16 cellular contexts compared by ENCODE assay signal in the genomic region with DNA sequence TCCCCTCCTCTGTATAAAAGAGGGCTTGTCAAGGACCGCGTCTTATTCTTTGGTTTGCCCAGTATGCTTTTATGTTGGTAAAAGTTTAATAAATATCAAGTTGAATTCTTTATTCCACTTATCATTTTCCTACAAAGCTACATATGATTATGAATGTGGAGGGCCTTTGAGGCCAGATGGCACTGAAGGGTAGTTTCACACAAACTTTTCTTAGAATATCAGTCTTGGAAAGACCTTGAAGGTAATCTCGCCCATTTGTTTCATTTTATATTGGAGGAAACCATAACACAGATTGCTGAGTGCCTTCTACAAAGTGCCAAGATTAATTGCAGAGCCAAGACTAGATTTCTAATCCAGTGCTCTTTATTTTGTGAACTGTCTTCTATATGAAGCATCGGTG.
"Had no signal": no experiment of that assay in that cellular context is flagged by ENCODE, and none has a peak within 500 bp of the region (broad histone marks: within the 10 kb centered on the region; RNA-seq: fewer than 3 reads in every experiment).

No MANE protein-coding gene starts in this region.

- H3K9me3 Mint-ChIP-seq: activated naive CD4-positive, alpha-beta T cell treated with anti-CD3 and anti-CD28 coated beads for 36 hours had no signal

- H3K27me3 ChIP-seq: breast epithelium, dorsolateral prefrontal cortex, suprapubic skin, upper lobe of right lung had no signal

- DNase-seq: activated naive CD4-positive, alpha-beta T cell treated with anti-CD3 and anti-CD28 coated beads for 36 hours; activated T-cell treated with anti-CD3 and anti-CD28 coated beads, Interleukin-2, amount 50 U/mL, for 48 hours; amygdala; dorsolateral prefrontal cortex; kidney; left ventricle myocardium superior; mesendoderm; stimulated activated CD4-positive, alpha-beta T cell treated with anti-CD3 and anti-CD28 coated beads, Interleukin-2, amount 100 ng/mL, for 24 hours; stimulated activated naive CD4-positive, alpha-beta T cell; upper lobe of right lung had no signal

- H3K27ac ChIP-seq: breast epithelium, parathyroid adenoma, suprapubic skin, upper lobe of right lung had no signal

- H3K36me3 ChIP-seq: breast epithelium, suprapubic skin, upper lobe of right lung had no signal

- H3K4me3 ChIP-seq: breast epithelium, dorsolateral prefrontal cortex, suprapubic skin, upper lobe of right lung had no signal

- ATAC-seq: activated CD4-positive, CD25-positive, alpha-beta regulatory T cell treated with anti-CD3 and anti-CD28 coated beads, Interleukin-2, amount 50 U/mL, for 24 hours; esophagus mucosa; left ventricle myocardium superior; upper lobe of right lung had no signal

- H3K4me1 ChIP-seq: breast epithelium, parathyroid adenoma had no signal

- H3K9me3 ChIP-seq: breast epithelium, suprapubic skin, upper lobe of right lung had no signal

- H3K4me3 Mint-ChIP-seq: activated naive CD4-positive, alpha-beta T cell treated with anti-CD3 and anti-CD28 coated beads for 36 hours had no signal

- FAIRE-seq: endometrium, kidney had no signal

- H3K27ac Mint-ChIP-seq: activated naive CD4-positive, alpha-beta T cell treated with anti-CD3 and anti-CD28 coated beads for 36 hours had no signal
